9 cellular contexts compared by ENCODE assay signal in the genomic region with DNA sequence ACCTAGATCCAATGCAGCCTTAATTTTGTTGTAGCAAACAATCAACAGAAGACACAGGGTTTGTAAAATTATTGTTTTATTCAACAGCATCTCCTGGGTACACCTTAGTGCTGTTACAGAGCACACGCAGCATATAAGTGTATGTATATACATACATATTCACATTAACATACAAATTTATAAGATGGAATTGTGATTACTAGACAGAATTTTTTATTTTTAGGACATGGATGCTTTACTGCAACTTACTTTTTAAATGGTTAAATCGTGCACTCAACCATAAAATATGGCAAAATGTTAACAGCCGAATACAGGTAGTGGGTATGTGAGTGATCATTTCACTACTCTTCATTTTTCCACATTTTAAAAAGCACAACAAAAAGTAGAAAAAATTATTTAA.
"Had no signal": no experiment of that assay in that cellular context is flagged by ENCODE, and none has a peak within 500 bp of the region (broad histone marks: within the 10 kb centered on the region; RNA-seq: fewer than 3 reads in every experiment).

No MANE protein-coding gene starts in this region.

- DNase-seq: H7, HFFc6, Karpas-422, KBM-7 had no signal

- H3K4me2 ChIP-seq: GM23338, KMS-11 had no signal

- ATAC-seq: GM23338, HCT116 had no signal

- H3K9ac ChIP-seq: KMS-11 had no signal

- H3K9me3 ChIP-seq: HAP-1 had no signal

- H3K4me3 ChIP-seq: GM23338, HAP-1 had no signal

- H2AFZ ChIP-seq: GM23338 had no signal

- H3K27ac ChIP-seq: HL-60, KMS-11 had no signal
